Comparison of ENCODE assay signal across 1 cellular context in the genomic region with DNA sequence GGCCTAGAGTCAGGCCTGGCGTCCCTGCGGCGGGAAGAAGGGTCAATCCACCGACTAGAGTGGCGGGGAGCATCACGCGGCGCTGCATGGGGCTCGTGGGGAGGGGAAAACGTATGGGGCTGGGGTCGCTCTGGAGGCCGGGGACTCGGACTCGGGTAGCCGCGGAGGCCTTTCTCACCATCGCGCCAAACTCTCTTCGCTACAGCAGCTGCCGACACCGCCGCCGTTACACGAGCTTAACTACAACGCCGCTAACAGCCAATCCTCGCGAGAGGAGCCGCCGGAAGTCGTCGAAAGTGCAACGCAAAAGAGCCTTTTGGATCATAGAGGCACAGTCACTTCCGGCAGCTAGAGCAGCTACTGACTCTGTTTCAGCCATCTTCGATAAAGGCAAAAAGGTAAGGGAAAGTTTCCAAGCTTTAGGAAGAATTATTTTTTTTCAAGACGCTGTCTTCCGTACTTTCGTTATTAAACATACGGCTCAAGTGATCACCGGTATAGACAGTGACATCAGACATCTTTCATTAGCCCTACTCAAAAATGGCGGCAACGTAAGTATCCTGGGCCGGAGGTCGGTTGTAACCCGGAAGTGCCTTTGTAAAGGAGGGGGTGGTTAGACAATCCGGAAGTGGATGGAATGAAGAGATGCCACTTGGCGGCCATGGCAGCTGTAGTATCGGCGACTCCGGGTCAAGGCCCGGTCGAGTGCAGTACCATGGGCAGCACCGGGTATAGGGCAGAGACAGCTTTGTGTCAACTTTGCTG.
TF ChIP-seq lines count a peak whose summit lies in the region.

A gene (minus strand): TSS at position 247 of the 765 bp plus-strand sequence. CDS start 66 bp downstream, at position 181.
A gene with protein sequence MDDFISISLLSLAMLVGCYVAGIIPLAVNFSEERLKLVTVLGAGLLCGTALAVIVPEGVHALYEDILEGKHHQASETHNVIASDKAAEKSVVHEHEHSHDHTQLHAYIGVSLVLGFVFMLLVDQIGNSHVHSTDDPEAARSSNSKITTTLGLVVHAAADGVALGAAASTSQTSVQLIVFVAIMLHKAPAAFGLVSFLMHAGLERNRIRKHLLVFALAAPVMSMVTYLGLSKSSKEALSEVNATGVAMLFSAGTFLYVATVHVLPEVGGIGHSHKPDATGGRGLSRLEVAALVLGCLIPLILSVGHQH (plus strand): TSS at position 640 of the 765 bp plus-strand sequence. CDS start 678 bp downstream, outside the sequence.

TF ChIP-seq in HepG2, 621 proteins besides CTCF, POLR2A, EP300 and RAD21 (continued from another document and continues in another):
- TF ChIP-seq, protein P1, sequence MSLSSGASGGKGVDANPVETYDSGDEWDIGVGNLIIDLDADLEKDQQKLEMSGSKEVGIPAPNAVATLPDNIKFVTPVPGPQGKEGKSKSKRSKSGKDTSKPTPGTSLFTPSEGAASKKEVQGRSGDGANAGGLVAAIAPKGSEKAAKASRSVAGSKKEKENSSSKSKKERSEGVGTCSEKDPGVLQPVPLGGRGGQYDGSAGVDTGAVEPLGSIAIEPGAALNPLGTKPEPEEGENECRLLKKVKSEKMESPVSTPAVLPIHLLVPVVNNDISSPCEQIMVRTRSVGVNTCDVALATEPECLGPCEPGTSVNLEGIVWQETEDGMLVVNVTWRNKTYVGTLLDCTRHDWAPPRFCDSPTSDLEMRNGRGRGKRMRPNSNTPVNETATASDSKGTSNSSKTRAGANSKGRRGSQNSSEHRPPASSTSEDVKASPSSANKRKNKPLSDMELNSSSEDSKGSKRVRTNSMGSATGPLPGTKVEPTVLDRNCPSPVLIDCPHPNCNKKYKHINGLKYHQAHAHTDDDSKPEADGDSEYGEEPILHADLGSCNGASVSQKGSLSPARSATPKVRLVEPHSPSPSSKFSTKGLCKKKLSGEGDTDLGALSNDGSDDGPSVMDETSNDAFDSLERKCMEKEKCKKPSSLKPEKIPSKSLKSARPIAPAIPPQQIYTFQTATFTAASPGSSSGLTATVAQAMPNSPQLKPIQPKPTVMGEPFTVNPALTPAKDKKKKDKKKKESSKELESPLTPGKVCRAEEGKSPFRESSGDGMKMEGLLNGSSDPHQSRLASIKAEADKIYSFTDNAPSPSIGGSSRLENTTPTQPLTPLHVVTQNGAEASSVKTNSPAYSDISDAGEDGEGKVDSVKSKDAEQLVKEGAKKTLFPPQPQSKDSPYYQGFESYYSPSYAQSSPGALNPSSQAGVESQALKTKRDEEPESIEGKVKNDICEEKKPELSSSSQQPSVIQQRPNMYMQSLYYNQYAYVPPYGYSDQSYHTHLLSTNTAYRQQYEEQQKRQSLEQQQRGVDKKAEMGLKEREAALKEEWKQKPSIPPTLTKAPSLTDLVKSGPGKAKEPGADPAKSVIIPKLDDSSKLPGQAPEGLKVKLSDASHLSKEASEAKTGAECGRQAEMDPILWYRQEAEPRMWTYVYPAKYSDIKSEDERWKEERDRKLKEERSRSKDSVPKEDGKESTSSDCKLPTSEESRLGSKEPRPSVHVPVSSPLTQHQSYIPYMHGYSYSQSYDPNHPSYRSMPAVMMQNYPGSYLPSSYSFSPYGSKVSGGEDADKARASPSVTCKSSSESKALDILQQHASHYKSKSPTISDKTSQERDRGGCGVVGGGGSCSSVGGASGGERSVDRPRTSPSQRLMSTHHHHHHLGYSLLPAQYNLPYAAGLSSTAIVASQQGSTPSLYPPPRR (CRISPR knock-in tag; IDR thresholded peaks at IDR 0.05; ENCODE audit: borderline replicate concordance), result no peak
- 0 out of 2 replicates have a peak, but pooled peaks have one; percentile 67 for TF ChIP-seq ZNF235 (CRISPR knock-in tag; IDR thresholded peaks at IDR 0.05; ENCODE audit: borderline replicate concordance)
- TF ChIP-seq, protein P2, sequence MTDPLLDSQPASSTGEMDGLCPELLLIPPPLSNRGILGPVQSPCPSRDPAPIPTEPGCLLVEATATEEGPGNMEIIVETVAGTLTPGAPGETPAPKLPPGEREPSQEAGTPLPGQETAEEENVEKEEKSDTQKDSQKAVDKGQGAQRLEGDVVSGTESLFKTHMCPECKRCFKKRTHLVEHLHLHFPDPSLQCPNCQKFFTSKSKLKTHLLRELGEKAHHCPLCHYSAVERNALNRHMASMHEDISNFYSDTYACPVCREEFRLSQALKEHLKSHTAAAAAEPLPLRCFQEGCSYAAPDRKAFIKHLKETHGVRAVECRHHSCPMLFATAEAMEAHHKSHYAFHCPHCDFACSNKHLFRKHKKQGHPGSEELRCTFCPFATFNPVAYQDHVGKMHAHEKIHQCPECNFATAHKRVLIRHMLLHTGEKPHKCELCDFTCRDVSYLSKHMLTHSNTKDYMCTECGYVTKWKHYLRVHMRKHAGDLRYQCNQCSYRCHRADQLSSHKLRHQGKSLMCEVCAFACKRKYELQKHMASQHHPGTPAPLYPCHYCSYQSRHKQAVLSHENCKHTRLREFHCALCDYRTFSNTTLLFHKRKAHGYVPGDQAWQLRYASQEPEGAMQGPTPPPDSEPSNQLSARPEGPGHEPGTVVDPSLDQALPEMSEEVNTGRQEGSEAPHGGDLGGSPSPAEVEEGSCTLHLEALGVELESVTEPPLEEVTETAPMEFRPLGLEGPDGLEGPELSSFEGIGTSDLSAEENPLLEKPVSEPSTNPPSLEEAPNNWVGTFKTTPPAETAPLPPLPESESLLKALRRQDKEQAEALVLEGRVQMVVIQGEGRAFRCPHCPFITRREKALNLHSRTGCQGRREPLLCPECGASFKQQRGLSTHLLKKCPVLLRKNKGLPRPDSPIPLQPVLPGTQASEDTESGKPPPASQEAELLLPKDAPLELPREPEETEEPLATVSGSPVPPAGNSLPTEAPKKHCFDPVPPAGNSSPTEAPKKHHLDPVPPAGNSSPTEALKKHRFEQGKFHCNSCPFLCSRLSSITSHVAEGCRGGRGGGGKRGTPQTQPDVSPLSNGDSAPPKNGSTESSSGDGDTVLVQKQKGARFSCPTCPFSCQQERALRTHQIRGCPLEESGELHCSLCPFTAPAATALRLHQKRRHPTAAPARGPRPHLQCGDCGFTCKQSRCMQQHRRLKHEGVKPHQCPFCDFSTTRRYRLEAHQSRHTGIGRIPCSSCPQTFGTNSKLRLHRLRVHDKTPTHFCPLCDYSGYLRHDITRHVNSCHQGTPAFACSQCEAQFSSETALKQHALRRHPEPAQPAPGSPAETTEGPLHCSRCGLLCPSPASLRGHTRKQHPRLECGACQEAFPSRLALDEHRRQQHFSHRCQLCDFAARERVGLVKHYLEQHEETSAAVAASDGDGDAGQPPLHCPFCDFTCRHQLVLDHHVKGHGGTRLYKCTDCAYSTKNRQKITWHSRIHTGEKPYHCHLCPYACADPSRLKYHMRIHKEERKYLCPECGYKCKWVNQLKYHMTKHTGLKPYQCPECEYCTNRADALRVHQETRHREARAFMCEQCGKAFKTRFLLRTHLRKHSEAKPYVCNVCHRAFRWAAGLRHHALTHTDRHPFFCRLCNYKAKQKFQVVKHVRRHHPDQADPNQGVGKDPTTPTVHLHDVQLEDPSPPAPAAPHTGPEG (CRISPR knock-in tag; IDR thresholded peaks at IDR 0.05), result no peak
- no peak for TF ChIP-seq ZNF441 (CRISPR knock-in tag; IDR thresholded peaks at IDR 0.05; ENCODE audit: borderline replicate concordance)
- peak; percentile 34; the same call in 1 of the 2 replicates for TF ChIP-seq ARNTL (CRISPR knock-in tag; IDR thresholded peaks at IDR 0.05)
- TF ChIP-seq, protein P3, sequence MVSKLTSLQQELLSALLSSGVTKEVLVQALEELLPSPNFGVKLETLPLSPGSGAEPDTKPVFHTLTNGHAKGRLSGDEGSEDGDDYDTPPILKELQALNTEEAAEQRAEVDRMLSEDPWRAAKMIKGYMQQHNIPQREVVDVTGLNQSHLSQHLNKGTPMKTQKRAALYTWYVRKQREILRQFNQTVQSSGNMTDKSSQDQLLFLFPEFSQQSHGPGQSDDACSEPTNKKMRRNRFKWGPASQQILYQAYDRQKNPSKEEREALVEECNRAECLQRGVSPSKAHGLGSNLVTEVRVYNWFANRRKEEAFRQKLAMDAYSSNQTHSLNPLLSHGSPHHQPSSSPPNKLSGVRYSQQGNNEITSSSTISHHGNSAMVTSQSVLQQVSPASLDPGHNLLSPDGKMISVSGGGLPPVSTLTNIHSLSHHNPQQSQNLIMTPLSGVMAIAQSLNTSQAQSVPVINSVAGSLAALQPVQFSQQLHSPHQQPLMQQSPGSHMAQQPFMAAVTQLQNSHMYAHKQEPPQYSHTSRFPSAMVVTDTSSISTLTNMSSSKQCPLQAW (CRISPR knock-in tag; IDR thresholded peaks at IDR 0.05), result no peak; the same call in 1 of the 2 replicates
- TF ChIP-seq ZNF577 (CRISPR knock-in tag; IDR thresholded peaks at IDR 0.05; ENCODE audit: borderline replicate concordance, low read depth), result no peak
- no peak for TF ChIP-seq NR3C1 (CRISPR knock-in tag; IDR thresholded peaks at IDR 0.05)
- TF ChIP-seq AHR (CRISPR knock-in tag; IDR thresholded peaks at IDR 0.05), result peak; percentile 44; the same call in 1 of the 2 replicates
- no peak for TF ChIP-seq NKX3-1 (CRISPR knock-in tag; IDR thresholded peaks at IDR 0.05)
- TF ChIP-seq ZNF615 (CRISPR knock-in tag; IDR thresholded peaks at IDR 0.05; ENCODE audit: borderline replicate concordance), result no peak
- TF ChIP-seq ZNF607 (CRISPR knock-in tag; IDR thresholded peaks at IDR 0.05; ENCODE audit: borderline replicate concordance), result 0 out of 2 replicates have a peak, but pooled peaks have one; percentile 18
- no peak for TF ChIP-seq MEIS1 (CRISPR knock-in tag; IDR thresholded peaks at IDR 0.05; ENCODE audit: borderline replicate concordance)
- TF ChIP-seq, protein P4, sequence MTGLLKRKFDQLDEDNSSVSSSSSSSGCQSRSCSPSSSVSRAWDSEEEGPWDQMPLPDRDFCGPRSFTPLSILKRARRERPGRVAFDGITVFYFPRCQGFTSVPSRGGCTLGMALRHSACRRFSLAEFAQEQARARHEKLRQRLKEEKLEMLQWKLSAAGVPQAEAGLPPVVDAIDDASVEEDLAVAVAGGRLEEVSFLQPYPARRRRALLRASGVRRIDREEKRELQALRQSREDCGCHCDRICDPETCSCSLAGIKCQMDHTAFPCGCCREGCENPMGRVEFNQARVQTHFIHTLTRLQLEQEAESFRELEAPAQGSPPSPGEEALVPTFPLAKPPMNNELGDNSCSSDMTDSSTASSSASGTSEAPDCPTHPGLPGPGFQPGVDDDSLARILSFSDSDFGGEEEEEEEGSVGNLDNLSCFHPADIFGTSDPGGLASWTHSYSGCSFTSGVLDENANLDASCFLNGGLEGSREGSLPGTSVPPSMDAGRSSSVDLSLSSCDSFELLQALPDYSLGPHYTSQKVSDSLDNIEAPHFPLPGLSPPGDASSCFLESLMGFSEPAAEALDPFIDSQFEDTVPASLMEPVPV (CRISPR knock-in tag; IDR thresholded peaks at IDR 0.05), result 0 out of 2 replicates have a peak, but pooled peaks have one; percentile 43
- TF ChIP-seq ZNF652 (CRISPR knock-in tag; IDR thresholded peaks at IDR 0.05; ENCODE audit: borderline replicate concordance, low read depth), result no peak
- TF ChIP-seq PAF1 (CRISPR knock-in tag; IDR thresholded peaks at IDR 0.05), result no peak
- no peak for TF ChIP-seq ZNF432 (CRISPR knock-in tag; IDR thresholded peaks at IDR 0.05; ENCODE audit: borderline replicate concordance)
- no peak for TF ChIP-seq RFXAP (CRISPR knock-in tag; IDR thresholded peaks at IDR 0.05; ENCODE audit: borderline replicate concordance)
- TF ChIP-seq ZNF34 (CRISPR knock-in tag; IDR thresholded peaks at IDR 0.05; ENCODE audit: borderline replicate concordance), result no peak
- no peak for TF ChIP-seq ZFP90 (CRISPR knock-in tag; IDR thresholded peaks at IDR 0.05; ENCODE audit: borderline replicate concordance)
- no peak for TF ChIP-seq SP140L (CRISPR knock-in tag; IDR thresholded peaks at IDR 0.05; ENCODE audit: borderline replicate concordance)
- TF ChIP-seq KDM1A (CRISPR knock-in tag; IDR thresholded peaks at IDR 0.05), result no peak
- TF ChIP-seq RARG (CRISPR knock-in tag; IDR thresholded peaks at IDR 0.05; ENCODE audit: low read depth), result no peak
- TF ChIP-seq POLR2AphosphoS5 (IDR thresholded peaks at IDR 0.05; ENCODE audit: low read depth, low read length), result peak; percentile 81
- TF ChIP-seq, protein P5, sequence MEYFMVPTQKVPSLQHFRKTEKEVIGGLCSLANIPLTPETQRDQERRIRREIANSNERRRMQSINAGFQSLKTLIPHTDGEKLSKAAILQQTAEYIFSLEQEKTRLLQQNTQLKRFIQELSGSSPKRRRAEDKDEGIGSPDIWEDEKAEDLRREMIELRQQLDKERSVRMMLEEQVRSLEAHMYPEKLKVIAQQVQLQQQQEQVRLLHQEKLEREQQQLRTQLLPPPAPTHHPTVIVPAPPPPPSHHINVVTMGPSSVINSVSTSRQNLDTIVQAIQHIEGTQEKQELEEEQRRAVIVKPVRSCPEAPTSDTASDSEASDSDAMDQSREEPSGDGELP (IDR thresholded peaks at IDR 0.05; ENCODE audit: borderline replicate concordance, low read depth), result 0 out of 2 replicates have a peak, but pooled peaks have one; percentile 43
- TF ChIP-seq ARNT (IDR thresholded peaks at IDR 0.05), result no peak
- TF ChIP-seq RELA (CRISPR knock-in tag; IDR thresholded peaks at IDR 0.05), result no peak
- TF ChIP-seq ZNF572 (CRISPR knock-in tag; IDR thresholded peaks at IDR 0.05), result no peak
- peak; percentile 76 for TF ChIP-seq TARDBP (CRISPR knock-in tag; IDR thresholded peaks at IDR 0.05)
- TF ChIP-seq SP5 (CRISPR knock-in tag; IDR thresholded peaks at IDR 0.05; ENCODE audit: borderline replicate concordance, low read depth), result peak; percentile 13; the same call in 1 of the 2 replicates
- peak; percentile 77; the same call in 1 of the 2 replicates for TF ChIP-seq EHMT2 (IDR thresholded peaks at IDR 0.05; ENCODE audit: borderline replicate concordance, low read depth, low read length)
- TF ChIP-seq MIER2 (CRISPR knock-in tag; IDR thresholded peaks at IDR 0.05), result no peak
- TF ChIP-seq, protein P6, sequence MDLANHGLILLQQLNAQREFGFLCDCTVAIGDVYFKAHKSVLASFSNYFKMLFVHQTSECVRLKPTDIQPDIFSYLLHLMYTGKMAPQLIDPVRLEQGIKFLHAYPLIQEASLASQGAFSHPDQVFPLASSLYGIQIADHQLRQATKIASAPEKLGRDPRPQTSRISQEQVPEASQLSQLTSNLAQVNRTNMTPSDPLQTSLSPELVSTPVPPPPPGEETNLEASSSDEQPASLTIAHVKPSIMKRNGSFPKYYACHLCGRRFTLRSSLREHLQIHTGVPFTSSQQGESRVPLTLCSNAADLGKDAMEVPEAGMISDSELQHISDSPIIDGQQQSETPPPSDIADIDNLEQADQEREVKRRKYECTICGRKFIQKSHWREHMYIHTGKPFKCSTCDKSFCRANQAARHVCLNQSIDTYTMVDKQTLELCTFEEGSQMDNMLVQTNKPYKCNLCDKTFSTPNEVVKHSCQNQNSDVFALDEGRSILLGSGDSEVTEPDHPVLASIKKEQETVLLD (CRISPR knock-in tag; IDR thresholded peaks at IDR 0.05; ENCODE audit: low read depth), result peak; percentile 70
- TF ChIP-seq STAG1 (CRISPR knock-in tag; IDR thresholded peaks at IDR 0.05), result no peak
- TF ChIP-seq SYNCRIP (IDR thresholded peaks at IDR 0.05; ENCODE audit: insufficient read depth, low read depth, low read length), result no peak
- TF ChIP-seq, protein P7, sequence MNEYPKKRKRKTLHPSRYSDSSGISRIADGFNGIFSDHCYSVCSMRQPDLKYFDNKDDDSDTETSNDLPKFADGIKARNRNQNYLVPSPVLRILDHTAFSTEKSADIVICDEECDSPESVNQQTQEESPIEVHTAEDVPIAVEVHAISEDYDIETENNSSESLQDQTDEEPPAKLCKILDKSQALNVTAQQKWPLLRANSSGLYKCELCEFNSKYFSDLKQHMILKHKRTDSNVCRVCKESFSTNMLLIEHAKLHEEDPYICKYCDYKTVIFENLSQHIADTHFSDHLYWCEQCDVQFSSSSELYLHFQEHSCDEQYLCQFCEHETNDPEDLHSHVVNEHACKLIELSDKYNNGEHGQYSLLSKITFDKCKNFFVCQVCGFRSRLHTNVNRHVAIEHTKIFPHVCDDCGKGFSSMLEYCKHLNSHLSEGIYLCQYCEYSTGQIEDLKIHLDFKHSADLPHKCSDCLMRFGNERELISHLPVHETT (CRISPR knock-in tag; conservative IDR thresholded peaks at IDR 0.05), result 0 out of 2 replicates have a peak, but pooled peaks have one; percentile 22
- TF ChIP-seq SMC3 (IDR thresholded peaks at IDR 0.05; ENCODE audit: low read length), result no peak
